In genomic region chr3:52546111-52546901, GRCh38 we compare ENCODE assay signal across 1 cellular context.
TF ChIP-seq lines count a peak whose summit lies in the region.

No MANE protein-coding gene starts in this region.

TF ChIP-seq in endothelial cell of umbilical vein, 7 proteins besides CTCF, POLR2A, EP300 and RAD21:
- TF ChIP-seq GATA2 (IDR thresholded peaks at IDR 0.05; ENCODE audit: insufficient read depth, insufficient read length, low read depth, low read length) (no peak), JUN (IDR thresholded peaks at IDR 0.05; ENCODE audit: borderline replicate concordance, insufficient read depth, insufficient read length, low read depth) (no peak), FOS (IDR thresholded peaks at IDR 0.05; ENCODE audit: borderline replicate concordance, insufficient read depth, low read length) (no peak)
